In the genomic region with DNA sequence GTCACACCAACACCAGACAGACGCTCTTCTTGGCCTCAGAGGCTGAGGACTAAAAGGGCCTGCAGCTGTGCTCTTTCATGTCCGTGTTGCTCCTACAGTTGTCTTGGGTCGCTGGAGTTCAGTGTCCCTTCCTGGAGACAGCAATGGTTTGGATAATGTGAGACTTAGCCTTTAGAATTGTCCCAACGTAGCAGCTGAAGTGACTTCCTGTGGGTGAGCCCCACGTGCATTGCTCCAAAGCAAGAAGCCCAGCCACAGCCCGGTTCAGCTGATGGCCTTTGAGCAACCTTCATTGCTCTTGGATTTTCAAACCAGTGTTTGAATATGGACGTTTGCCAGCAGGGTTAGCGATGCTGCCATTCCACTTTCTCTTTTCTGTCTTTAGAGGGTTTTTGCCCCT, we compare ENCODE assay signal across 12 cellular contexts. TPM values are rescaled to one million over a fixed set of nuclear protein-coding genes. Genes with fewer than 3 reads are reported as not detected.
A peak's percentile ranks its signal among the peaks of the same experiment; 100 is the strongest.
DNase-seq lines count a peak whose midpoint lies in the region; ATAC-seq and TF ChIP-seq lines count a peak whose summit lies in the region.
"Had no signal": no experiment of that assay in that cellular context is flagged by ENCODE, and none has a peak within 500 bp of the region (broad histone marks: within the 10 kb centered on the region; RNA-seq: fewer than 3 reads in every experiment).

No MANE protein-coding gene starts in this region.

- peak overlapping the region in 6 of 10 donors; percentile 14 to 60 (median 45) for H3K27ac ChIP-seq in heart right ventricle
- H3K27ac ChIP-seq: A549 had no signal

- H3K4me1 ChIP-seq in heart right ventricle (peaks cover 3 to 41% (median 26%) of the 10 kb centered on the region in 9 donors), skeletal muscle satellite cell (ENCODE audit: control insufficient read depth, insufficient read depth, low read length) (peaks cover 12% of the 10 kb centered on the region)
- H3K4me1 ChIP-seq: A549 had no signal

- TF ChIP-seq CTCF in heart right ventricle (IDR thresholded peaks at IDR 0.05) = no peak

- H3K4me3 ChIP-seq in heart right ventricle (no peak overlapping the region), skeletal muscle satellite cell (ENCODE audit: low read length) (no peak overlapping the region)
- H3K4me3 ChIP-seq: A549 had no signal

- H3K27me3 ChIP-seq in heart right ventricle (no peaks in the 10 kb centered on the region), skeletal muscle satellite cell (ENCODE audit: control insufficient read depth, insufficient read depth, low read length) (no peaks in the 10 kb centered on the region)

- H3K36me3 ChIP-seq in heart right ventricle (peaks cover 0 to 62% (median 18%) of the 10 kb centered on the region in 9 donors), skeletal muscle satellite cell (ENCODE audit: insufficient read depth, low read length) (peaks cover 35% of the 10 kb centered on the region)

- DNase-seq in NCI-H2171 treated with DMSO at 0.1 percent for 48 hours (lab: John Stamatoyannopoulos, UW) = peak; percentile 31
- DNase-seq in NCI-H2171 (lab: John Stamatoyannopoulos, UW) = no peak
- peak; percentile 15 for DNase-seq in NCI-H69 (lab: John Stamatoyannopoulos, UW)
- DNase-seq in heart right ventricle = peak in 1 of 2 donors; percentile 18
- no peak for DNase-seq in activated CD8-positive, alpha-beta memory T cell treated with anti-CD3 and anti-CD28 coated beads, Interleukin-2, amount 50 U/mL, for 4 hours
- DNase-seq in SKM-1 treated with dmso at 0.1 percent for 144 hours (lab: John Stamatoyannopoulos, UW; ENCODE audit: unreplicated experiment) = no peak
- DNase-seq in NCI-H2107 treated with DMSO at 0.1 percent for 48 hours (lab: John Stamatoyannopoulos, UW; ENCODE audit: unreplicated experiment) = no peak
- DNase-seq: activated CD4-positive, alpha-beta T cell treated with anti-CD3 and anti-CD28 coated beads for 48 hours; NCI-H187; T-helper 2 cell had no signal

- WGBS in heart right ventricle, 2 donors = 38 to 50% methylated on average over 8 of the region's 8 CpGs

- no peaks in the 10 kb centered on the region for H3K9me3 ChIP-seq in heart right ventricle
- no peaks in the 10 kb centered on the region for H3K9me3 ChIP-seq in skeletal muscle satellite cell (replicated peaks; ENCODE audit: low read length)
- H3K9me3 ChIP-seq: A549 had no signal

- H3K4me2 ChIP-seq in skeletal muscle satellite cell (ENCODE audit: low read length) = peak overlapping the region; percentile 12
- H3K4me2 ChIP-seq: A549 had no signal

- intact Hi-C loops in heart right ventricle (cut with DNase I) = loop anchor here in 1 of 10 donors (10.0 kb wide), 1 partner anchor 49 kb away; no protein-coding TSS in a partner anchor

- ATAC-seq in heart right ventricle = peak in 6 of 8 donors; percentile 23 to 62 (median 46)
- ATAC-seq: A549 had no signal

- no peak overlapping the region for H3K9ac ChIP-seq in skeletal muscle satellite cell (ENCODE audit: low read depth, low read length)

RNA-seq across cellular contexts. Expression of gene TMEM11, which starts 19.8 kb away (rescaled TPM):
- 10 to 100 TPM; 20.8 to 37.2 (median 27.6) TPM for total RNA-seq in heart right ventricle
- polyA plus RNA-seq in heart right ventricle = 10 to 100 TPM; 50.8 to 54.1 TPM
- total RNA-seq in skeletal muscle satellite cell (2012; rRNA removed) = 17.7 and 19.7 TPM in 2 replicates

RNA-seq across cellular contexts. Expression of gene NATD1, which starts 59.0 kb away (rescaled TPM):
- 10 to 100 TPM; 11.9 to 23.1 (median 19.6) TPM for total RNA-seq in heart right ventricle
- polyA plus RNA-seq in heart right ventricle = 1 to 10 TPM; 3.1 to 4.0 TPM
- total RNA-seq in skeletal muscle satellite cell (2012; rRNA removed) = 1.3 and 1.5 TPM in 2 replicates

Comparison
In these comparisons a context has a peak if more than half of its experiments do, and no peak if none do; other contexts are left out.
1. DNase-seq: peak in NCI-H2171 treated with DMSO at 0.1 percent for 48 hours (single experiment) and NCI-H69 (single experiment); none in NCI-H2171 (single experiment), activated CD8-positive, alpha-beta memory T cell treated with anti-CD3 and anti-CD28 coated beads, Interleukin-2, amount 50 U/mL, for 4 hours (single experiment), SKM-1 treated with dmso at 0.1 percent for 144 hours (single experiment) and NCI-H2107 treated with DMSO at 0.1 percent for 48 hours (single experiment).